In genomic region chr11:45424781-45425180, GRCh38 we compare ENCODE assay signal across 23 cellular contexts.
"Had no signal": no experiment of that assay in that cellular context is flagged by ENCODE, and none has a peak within 500 bp of the region (broad histone marks: within the 10 kb centered on the region; RNA-seq: fewer than 3 reads in every experiment).

No MANE protein-coding gene starts in this region.

- H3K4me1 ChIP-seq: adrenal gland, Peyer's patch, SJSA1 had no signal

- H3K4me1 Mint-ChIP-seq: activated naive CD8-positive, alpha-beta T cell treated with anti-CD3 and anti-CD28 coated beads, Interleukin-2, amount 10 ng/mL, durations not matched to agents 7 days and 5 days had no signal

- H3K27me3 ChIP-seq: adrenal gland, Peyer's patch had no signal

- DNase-seq: activated CD4-positive, alpha-beta T cell treated with anti-CD3 and anti-CD28 coated beads for 4 hours; activated CD8-positive, alpha-beta memory T cell treated with anti-CD3 and anti-CD28 coated beads, Interleukin-2, amount 50 U/mL, for 48 hours; activated CD8-positive, alpha-beta T cell treated with anti-CD3 and anti-CD28 coated beads, Interleukin-2, amount 10 ng/mL, durations not matched to agents 7 days and 5 days; activated naive CD4-positive, alpha-beta T cell treated with anti-CD3 and anti-CD28 coated beads, Interleukin-2, amount 50 U/mL, for 16 hours; activated naive CD8-positive, alpha-beta T cell treated with anti-CD3 and anti-CD28 coated beads, Interleukin-2, amount 10 ng/mL, durations not matched to agents 7 days and 5 days; activated T-cell treated with anti-CD3 and anti-CD28 coated beads, Interleukin-2, amount 50 U/mL, for 1 hour; adrenal gland; Karpas-422; MM.1S; NCI-H1105 treated with DMSO at 0.1 percent for 48 hours; NCI-H1436 treated with DMSO at 0.1 percent for 48 hours; NCI-H187; NCI-H2081; NCI-H446; NCI-H524; Peyer's patch; SHP77; SW 1271 had no signal

- H3K9me3 ChIP-seq: adrenal gland, Peyer's patch, SJSA1 had no signal

- H3K27ac ChIP-seq: adrenal gland, Peyer's patch, SJSA1 had no signal

- ATAC-seq: activated CD4-positive, CD25-positive, alpha-beta regulatory T cell treated with anti-CD3 and anti-CD28 coated beads, Interleukin-2, amount 50 U/mL, for 24 hours; activated CD8-positive, alpha-beta T cell treated with anti-CD3 and anti-CD28 coated beads, Interleukin-2, amount 10 ng/mL, durations not matched to agents 7 days and 5 days; K562; SK-N-SH treated with all-trans-retinoic acid at 6 μM for 48 hours had no signal

- H3K36me3 Mint-ChIP-seq: activated naive CD8-positive, alpha-beta T cell treated with anti-CD3 and anti-CD28 coated beads, Interleukin-2, amount 10 ng/mL, durations not matched to agents 7 days and 5 days; brain had no signal

- H3K36me3 ChIP-seq: adrenal gland, Peyer's patch, SJSA1 had no signal

- H3K4me3 Mint-ChIP-seq: activated CD8-positive, alpha-beta T cell treated with anti-CD3 and anti-CD28 coated beads, Interleukin-2, amount 10 ng/mL, durations not matched to agents 7 days and 5 days; activated naive CD8-positive, alpha-beta T cell treated with anti-CD3 and anti-CD28 coated beads, Interleukin-2, amount 10 ng/mL, durations not matched to agents 7 days and 5 days; brain had no signal

- H3K4me3 ChIP-seq: adrenal gland, K562, Peyer's patch, SJSA1 had no signal

- H3K27ac Mint-ChIP-seq: activated CD8-positive, alpha-beta T cell treated with anti-CD3 and anti-CD28 coated beads, Interleukin-2, amount 10 ng/mL, durations not matched to agents 7 days and 5 days; activated naive CD8-positive, alpha-beta T cell treated with anti-CD3 and anti-CD28 coated beads, Interleukin-2, amount 10 ng/mL, durations not matched to agents 7 days and 5 days had no signal
